Comparison of ENCODE assay signal across 8 cellular contexts in genomic region chr1:228276361-228276831, GRCh38.
DNase-seq lines count a peak whose midpoint lies in the region; ATAC-seq and TF ChIP-seq lines count a peak whose summit lies in the region.

No MANE protein-coding gene starts in this region.

- intact Hi-C loops in psoas muscle (cut with DNase I), result loop anchor here in 1 of 2 donors (5.0 kb wide), 1 partner anchor 64 kb away; no protein-coding TSS in a partner anchor

- H3K27me3 ChIP-seq in DOHH2 (ENCODE audit: control insufficient read depth, low read length), result peaks cover 6% of the 10 kb centered on the region
- H3K27me3 ChIP-seq in OCI-LY1 (ENCODE audit: insufficient read depth, low read length), result no peaks in the 10 kb centered on the region
- no peaks in the 10 kb centered on the region for H3K27me3 ChIP-seq in psoas muscle (ENCODE audit: insufficient read depth in 3 of 3, low read length in 2 of 3)

- H3K9me2 ChIP-seq in DOHH2 (replicated peaks; ENCODE audit: control insufficient read depth, low read length), result no peaks in the 10 kb centered on the region
- no peaks in the 10 kb centered on the region for H3K9me2 ChIP-seq in OCI-LY1 (ENCODE audit: low read depth, low read length)

- H4K20me1 ChIP-seq in DOHH2 (ENCODE audit: control insufficient read depth, insufficient read depth, low read depth, low read length) (no peaks in the 10 kb centered on the region), OCI-LY1 (ENCODE audit: insufficient read depth, low read length) (no peaks in the 10 kb centered on the region)

- peaks cover 9% of the 10 kb centered on the region for H3K4me1 ChIP-seq in DOHH2 (ENCODE audit: control insufficient read depth, low read length)
- peaks cover 6% of the 10 kb centered on the region for H3K4me1 ChIP-seq in OCI-LY1 (ENCODE audit: insufficient read depth, low read length, severe bottlenecking)
- peaks cover 43% of the 10 kb centered on the region for H3K4me1 ChIP-seq in psoas muscle

- WGBS in psoas muscle, 3 donors, result 12 to 21% (median 15%) methylated on average over 16 to 37 of the region's 37 CpGs

- H3F3A ChIP-seq in DOHH2 (ENCODE audit: control insufficient read depth, insufficient read depth), result no peaks in the 10 kb centered on the region
- no peaks in the 10 kb centered on the region for H3F3A ChIP-seq in OCI-LY1 (ENCODE audit: insufficient read depth, low read length)

- no peak overlapping the region; the same call in 1 of the 2 replicates for H3K9ac ChIP-seq in OCI-LY1 (ENCODE audit: low read length)

- in situ Hi-C loops in G401 (cut with HindIII; ENCODE audit: low sequenced_read_pairs), result no loop called here
- in situ Hi-C loops in GM13976 (cut with MboI; ENCODE audit: low sequenced_read_pairs, unreplicated experiment), result no loop called here

- no peaks in the 10 kb centered on the region for H3K36me3 ChIP-seq in DOHH2 (ENCODE audit: control insufficient read depth, low read length)
- no peaks in the 10 kb centered on the region for H3K36me3 ChIP-seq in OCI-LY1 (ENCODE audit: insufficient read depth, low read length)
- H3K36me3 ChIP-seq in psoas muscle (ENCODE audit: insufficient read depth in 1 of 2, low read depth in 1 of 2), result peaks cover 7 to 97% of the 10 kb centered on the region in 2 donors

- peak overlapping the region; percentile 38 for H3K4me3 ChIP-seq in DOHH2 (ENCODE audit: low read length)
- peak overlapping the region; percentile 45 for H3K4me3 ChIP-seq in OCI-LY1 (ENCODE audit: low read depth, low read length, poor library complexity, severe bottlenecking)
- H3K4me3 ChIP-seq in fibroblast of pulmonary artery (replicated peaks; ENCODE audit: low read depth, low read length), result peak overlapping the region; percentile 63
- peak overlapping the region; percentile 60 for H3K4me3 ChIP-seq in psoas muscle

- H3K79me2 ChIP-seq in DOHH2 (ENCODE audit: control insufficient read depth, low read length) (no peaks in the 10 kb centered on the region), OCI-LY1 (ENCODE audit: insufficient read depth, low read length) (no peaks in the 10 kb centered on the region)

- ATAC-seq in psoas muscle, result peak in 3 of 4 donors; percentile 1 to 5 (median 1)

- peak overlapping the region; percentile 74 for H3K4me2 ChIP-seq in DOHH2 (ENCODE audit: low read length)
- H3K4me2 ChIP-seq in OCI-LY1 (ENCODE audit: low read length), result peak overlapping the region; percentile 51

- H3K9me3 ChIP-seq in DOHH2 (ENCODE audit: control insufficient read depth, insufficient read depth, low read length) (no peaks in the 10 kb centered on the region), OCI-LY1 (ENCODE audit: low read length) (no peaks in the 10 kb centered on the region), psoas muscle (no peaks in the 10 kb centered on the region)

- DNase-seq in fibroblast of pulmonary artery (ENCODE audit: low read depth) (no peak), psoas muscle (peak; percentile 35 to 67), NCI-H748 (lab: John Stamatoyannopoulos, UW; ENCODE audit: unreplicated experiment) (no peak), G401 (ENCODE audit: low spot score) (no peak), GM13976 (ENCODE audit: low spot score) (no peak)
- DNase-seq in activated CD4-positive, alpha-beta T cell treated with anti-CD3 and anti-CD28 coated beads, Interleukin-2, amount 50 U/mL, for 4 hours, result no peak

- TF ChIP-seq CTCF in DOHH2 (IDR thresholded peaks at IDR 0.05; ENCODE audit: low read depth, low read length, poor library complexity, severe bottlenecking) (no peak), OCI-LY1 (IDR thresholded peaks at IDR 0.05; ENCODE audit: low read length) (no peak), fibroblast of pulmonary artery (IDR thresholded peaks at IDR 0.05; ENCODE audit: low read length, missing control alignments) (no peak), psoas muscle (IDR thresholded peaks at IDR 0.05) (no peak), GM13976 (IDR thresholded peaks at IDR 0.05; ENCODE audit: borderline replicate concordance, control extremely low read depth, extremely low read depth, insufficient read depth, missing control alignments) (no peak)

- H2AFZ ChIP-seq in OCI-LY1 (ENCODE audit: low read length), result no peak overlapping the region

- H3K27ac ChIP-seq in DOHH2 (ENCODE audit: low read depth, low read length), result no peak overlapping the region
- H3K27ac ChIP-seq in OCI-LY1 (ENCODE audit: low read depth, low read length, poor library complexity, severe bottlenecking), result no peak overlapping the region
- peak overlapping the region; percentile 56 for H3K27ac ChIP-seq in psoas muscle

Comparison
In these comparisons a context has a peak if more than half of its experiments do, and no peak if none do; other contexts are left out.
1. DNase-seq: peak in psoas muscle (2 of 2); none in fibroblast of pulmonary artery (single experiment), NCI-H748 (single experiment), G401 (single experiment), activated CD4-positive, alpha-beta T cell treated with anti-CD3 and anti-CD28 coated beads, Interleukin-2, amount 50 U/mL, for 4 hours (0 of 2) and GM13976 (single experiment).
2. Peak in every context shown above with its lines, with median percentiles within 50 percentile points of each other: H3K4me3 ChIP-seq.